11 cellular contexts compared by ENCODE assay signal in the genomic region with DNA sequence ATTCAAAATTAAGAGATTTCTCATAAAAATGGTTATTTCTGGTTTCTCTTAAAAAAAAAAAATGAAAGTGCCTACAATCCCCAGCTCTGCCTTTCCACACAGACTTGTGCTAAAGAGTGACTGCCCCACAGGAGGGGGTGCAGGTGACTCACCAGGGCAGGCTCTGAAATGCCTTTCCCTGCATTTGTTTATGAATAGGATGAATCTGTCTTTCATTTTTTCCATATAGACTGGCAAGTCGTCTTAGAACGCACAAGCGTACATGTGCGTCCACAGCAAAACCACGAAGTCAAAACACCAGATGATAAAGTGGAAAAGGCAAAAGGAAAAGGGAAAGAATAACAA.
DNase-seq lines count a peak whose midpoint lies in the region; ATAC-seq and TF ChIP-seq lines count a peak whose summit lies in the region.
"Had no signal": no experiment of that assay in that cellular context is flagged by ENCODE, and none has a peak within 500 bp of the region (broad histone marks: within the 10 kb centered on the region; RNA-seq: fewer than 3 reads in every experiment).

No MANE protein-coding gene starts in this region.

- H3K4me1 Mint-ChIP-seq in activated T-cell treated with anti-CD3 and anti-CD28 coated beads, Interleukin-2, amount 50 U/mL, for 24 hours (ENCODE audit: low read depth) = peaks cover 10% of the 10 kb centered on the region

- no peak for ATAC-seq in HG02938 (IDR thresholded peaks at IDR 0.05; ENCODE audit: unreplicated experiment)
- ATAC-seq in left colon = no peak

- intact Hi-C loops in left colon (cut with DNase I, micrococcal nuclease) = no loop called here

- TF ChIP-seq CTCF in epithelial cell of esophagus (IDR thresholded peaks at IDR 0.05; ENCODE audit: insufficient read depth, low read depth, low read length, missing control alignments) = no peak

- peak overlapping the region; percentile 81 for H3K27ac Mint-ChIP-seq in activated T-cell treated with anti-CD3 and anti-CD28 coated beads, Interleukin-2, amount 50 U/mL, for 24 hours

- H3K4me1 ChIP-seq in SJSA1 (replicated peaks) = peaks cover 29% of the 10 kb centered on the region

- H3K4me3 Mint-ChIP-seq in activated T-cell treated with anti-CD3 and anti-CD28 coated beads, Interleukin-2, amount 50 U/mL, for 24 hours = peak overlapping the region; percentile 23
- H3K4me3 Mint-ChIP-seq: activated T-cell treated with anti-CD3 and anti-CD28 coated beads, Interleukin-2, amount 50 U/mL, for 4 hours had no signal

- H3K9me3 Mint-ChIP-seq in activated T-cell treated with anti-CD3 and anti-CD28 coated beads, Interleukin-2, amount 50 U/mL, for 24 hours = no peaks in the 10 kb centered on the region
- H3K9me3 Mint-ChIP-seq: activated T-cell treated with anti-CD3 and anti-CD28 coated beads, Interleukin-2, amount 50 U/mL, for 4 hours had no signal

- H3K36me3 ChIP-seq in SJSA1 = no peaks in the 10 kb centered on the region

- peak overlapping the region; percentile 51 for H3K27ac ChIP-seq in SJSA1
- H3K27ac ChIP-seq: C4-2B had no signal

- peaks cover 15% of the 10 kb centered on the region for H3K27me3 Mint-ChIP-seq in activated T-cell treated with anti-CD3 and anti-CD28 coated beads, Interleukin-2, amount 50 U/mL, for 24 hours

- DNase-seq in activated T-cell treated with anti-CD3 and anti-CD28 coated beads, Interleukin-2, amount 50 U/mL, for 24 hours = no peak
- DNase-seq in activated T-cell treated with anti-CD3 and anti-CD28 coated beads, Interleukin-2, amount 50 U/mL, for 1 hour = no peak
- DNase-seq in SJSA1 (ENCODE audit: low read depth in 1 of 2, low spot score in 2 of 2) (peak; percentile 84 to 90), epithelial cell of esophagus (ENCODE audit: low read depth) (peak; percentile 86), NCI-H1694 treated with DMSO at 0.1 percent for 48 hours (lab: John Stamatoyannopoulos, UW) (no peak), left colon (no peak)
- DNase-seq in stimulated activated CD8-positive, alpha-beta memory T cell treated with anti-CD3 and anti-CD28 coated beads, Interleukin-4, amount 100 ng/mL, for 48 hours = peak; percentile 34
- DNase-seq: activated T-cell treated with anti-CD3 and anti-CD28 coated beads, Interleukin-2, amount 50 U/mL, for 4 hours; RPMI8226 had no signal

- H3K27me3 ChIP-seq in SJSA1 (replicated peaks) = no peaks in the 10 kb centered on the region

- no peak overlapping the region for H3K4me3 ChIP-seq in SJSA1
- no peak overlapping the region for H3K4me3 ChIP-seq in epithelial cell of esophagus (ENCODE audit: low read length)

- H3K36me3 Mint-ChIP-seq in activated T-cell treated with anti-CD3 and anti-CD28 coated beads, Interleukin-2, amount 50 U/mL, for 24 hours (ENCODE audit: low read depth) = no peaks in the 10 kb centered on the region

- no peaks in the 10 kb centered on the region for H3K9me3 ChIP-seq in SJSA1 (replicated peaks)

Comparison
In these comparisons a context has a peak if more than half of its experiments do, and no peak if none do; other contexts are left out.
1. DNase-seq: peak in SJSA1 (2 of 2), epithelial cell of esophagus (single experiment) and stimulated activated CD8-positive, alpha-beta memory T cell treated with anti-CD3 and anti-CD28 coated beads, Interleukin-4, amount 100 ng/mL, for 48 hours (single experiment); none in activated T-cell treated with anti-CD3 and anti-CD28 coated beads, Interleukin-2, amount 50 U/mL, for 24 hours (single experiment), activated T-cell treated with anti-CD3 and anti-CD28 coated beads, Interleukin-2, amount 50 U/mL, for 1 hour (single experiment), NCI-H1694 treated with DMSO at 0.1 percent for 48 hours (single experiment) and left colon (0 of 2).